9 cellular contexts compared by ENCODE assay signal in the genomic region with DNA sequence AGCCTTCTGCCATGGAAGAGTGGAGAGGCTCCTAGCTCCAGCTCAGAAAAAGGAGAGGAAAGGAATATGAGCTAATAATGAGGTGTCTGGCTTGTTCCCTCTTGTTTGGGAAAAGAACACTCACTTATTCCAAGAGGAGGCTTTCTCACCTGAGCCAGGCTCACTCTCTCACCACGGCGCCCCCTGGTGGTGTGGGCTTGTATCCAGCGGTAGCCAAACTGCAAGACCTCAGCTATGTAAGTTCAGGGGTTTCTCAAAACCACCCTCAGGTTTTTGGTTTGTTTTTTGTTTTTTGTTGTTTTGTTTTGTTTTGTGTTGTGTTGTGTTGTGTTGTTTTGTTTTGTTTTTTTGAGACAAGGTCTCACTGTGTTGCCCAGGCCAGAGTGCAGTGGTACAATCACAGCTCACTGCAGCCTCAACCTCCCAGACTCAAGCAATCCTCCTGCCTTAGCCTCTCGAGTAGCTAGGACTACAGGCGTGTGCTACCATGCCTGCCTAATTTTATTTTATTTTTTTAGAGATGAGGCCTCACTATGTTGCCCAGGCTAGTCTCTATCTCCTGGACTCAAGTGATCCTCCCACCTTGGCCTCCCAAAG.
DNase-seq lines count a peak whose midpoint lies in the region; ATAC-seq, FAIRE-seq and TF ChIP-seq lines count a peak whose summit lies in the region.
"Had no signal": no experiment of that assay in that cellular context is flagged by ENCODE, and none has a peak within 500 bp of the region (broad histone marks: within the 10 kb centered on the region; RNA-seq: fewer than 3 reads in every experiment).

No MANE protein-coding gene starts in this region.

- no peak overlapping the region for H3K27ac ChIP-seq in HL-60 (replicated peaks)

- peak; percentile 71 for TF ChIP-seq CTCF in HL-60 (IDR thresholded peaks at IDR 0.05; ENCODE audit: insufficient read depth, low read length)
- TF ChIP-seq CTCF in glutamatergic neuron (IDR thresholded peaks at IDR 0.05; ENCODE audit: partially characterized antibody, unreplicated experiment) = peak; percentile 95

- no peaks in the 10 kb centered on the region for H3K27me3 Mint-ChIP-seq in glutamatergic neuron (ENCODE audit: unreplicated experiment)

- intact Hi-C loops in sciatic nerve (cut with DNase I) = no loop called here

- H3K4me3 Mint-ChIP-seq in glutamatergic neuron (ENCODE audit: unreplicated experiment) = no peak overlapping the region
- H3K4me3 Mint-ChIP-seq: activated naive CD8-positive, alpha-beta T cell had no signal

- H3K4me3 ChIP-seq in HL-60 (replicated peaks; ENCODE audit: insufficient read depth, low read length) = no peak overlapping the region

- peaks cover 3% of the 10 kb centered on the region for H3K9me3 Mint-ChIP-seq in glutamatergic neuron (ENCODE audit: unreplicated experiment)

- FAIRE-seq in RCC 7860 (lab: Jason Lieb, UNC) = peak; percentile 29

- DNase-seq in DMS153 treated with DMSO at 0.1 percent for 48 hours (lab: John Stamatoyannopoulos, UW; ENCODE audit: unreplicated experiment) (peak; percentile 51), HL-60 (ENCODE audit: low read depth in 1 of 2, low spot score in 1 of 2) (peak; percentile 35 to 55), RCC 7860 (ENCODE audit: low spot score) (peak; percentile 36), activated gamma-delta T cell (lab: John Stamatoyannopoulos, UW) (peak; percentile 36), glutamatergic neuron (peak; percentile 90), sciatic nerve (ENCODE audit: low spot score) (peak; percentile 71)

- ATAC-seq in sciatic nerve = no peak
- ATAC-seq in HG03469 (IDR thresholded peaks at IDR 0.05; ENCODE audit: unreplicated experiment) = no peak
- no peak for ATAC-seq in HG02973 (IDR thresholded peaks at IDR 0.05; ENCODE audit: unreplicated experiment)

- H3K27me3 ChIP-seq in HL-60 (ENCODE audit: insufficient read depth, poor library complexity, severe bottlenecking) = no peaks in the 10 kb centered on the region

- H3K36me3 Mint-ChIP-seq in glutamatergic neuron (ENCODE audit: unreplicated experiment) = peaks cover 4% of the 10 kb centered on the region
- H3K36me3 Mint-ChIP-seq: activated naive CD8-positive, alpha-beta T cell had no signal

- peaks cover 1% of the 10 kb centered on the region for H3K4me1 Mint-ChIP-seq in glutamatergic neuron (ENCODE audit: low read depth, unreplicated experiment)

- H3K27ac Mint-ChIP-seq in glutamatergic neuron (ENCODE audit: unreplicated experiment) = no peak overlapping the region
- H3K27ac Mint-ChIP-seq: activated naive CD8-positive, alpha-beta T cell had no signal

Comparison
In these comparisons a context has a peak if more than half of its experiments do, and no peak if none do; other contexts are left out.
1. DNase-seq: peak in every context shown above with its lines; median percentile 90 in glutamatergic neuron; 71 in sciatic nerve; 51 in DMS153 treated with DMSO at 0.1 percent for 48 hours; 45 in HL-60; 36 in RCC 7860; 36 in activated gamma-delta T cell.